11 cellular contexts compared by ENCODE assay signal in the genomic region with DNA sequence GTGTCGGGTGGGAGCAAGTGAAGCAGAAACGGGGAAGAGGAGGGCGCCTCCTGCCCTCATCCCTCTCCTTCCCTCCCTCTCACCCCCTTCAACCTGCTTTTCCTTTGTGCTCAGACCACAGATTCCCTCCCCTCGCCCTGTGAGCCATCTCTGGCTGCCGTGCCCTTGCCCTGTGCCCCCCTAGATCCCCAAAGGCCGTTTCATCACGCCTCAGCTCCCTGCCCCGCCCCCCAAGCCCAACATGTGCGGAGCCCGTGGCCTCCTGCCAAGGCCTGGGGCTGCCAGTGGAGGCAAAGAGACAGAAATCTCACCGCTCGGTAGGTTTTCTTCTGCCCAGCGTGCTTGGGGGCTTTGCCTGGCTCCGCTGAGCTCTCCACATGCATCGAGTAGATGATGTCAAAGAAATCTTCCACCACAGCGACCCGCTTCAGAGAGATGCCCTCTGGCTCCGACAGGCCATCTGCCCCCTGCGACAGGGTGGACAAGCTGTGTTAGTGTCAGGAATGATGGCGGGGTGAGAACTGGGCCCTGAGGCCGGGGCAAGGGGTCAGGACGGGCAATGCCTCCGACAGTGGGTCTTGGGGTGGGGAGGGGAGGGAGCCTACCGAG. TPM values are rescaled to one million over a fixed set of nuclear protein-coding genes. Genes with fewer than 3 reads are reported as not detected.
DNase-seq lines count a peak whose midpoint lies in the region; ATAC-seq and TF ChIP-seq lines count a peak whose summit lies in the region.
"Had no signal": no experiment of that assay in that cellular context is flagged by ENCODE, and none has a peak within 500 bp of the region (broad histone marks: within the 10 kb centered on the region; RNA-seq: fewer than 3 reads in every experiment).

No MANE protein-coding gene starts in this region.

- TF ChIP-seq CTCF in CD4-positive, alpha-beta T cell (IDR thresholded peaks at IDR 0.05): no peak
- TF ChIP-seq CTCF in endothelial cell (IDR thresholded peaks at IDR 0.05; ENCODE audit: unreplicated experiment) (no peak), smooth muscle cell (IDR thresholded peaks at IDR 0.05; ENCODE audit: borderline replicate concordance, insufficient read depth, poor library complexity, severe bottlenecking) (no peak)

- peaks cover 5% of the 10 kb centered on the region for H3K4me1 ChIP-seq in smooth muscle cell (ENCODE audit: low read depth)

- H3K79me2 ChIP-seq in smooth muscle cell (ENCODE audit: low read depth): no peaks in the 10 kb centered on the region

- 82% methylated on average over 24 of the region's 24 CpGs for WGBS in smooth muscle cell (ENCODE audit: low lambda C conversion rate)

- peaks cover 8% of the 10 kb centered on the region for H3F3A ChIP-seq in smooth muscle cell (ENCODE audit: low read depth)

- H3K36me3 Mint-ChIP-seq in CD4-positive, alpha-beta T cell (ENCODE audit: low read depth): peaks cover 32% of the 10 kb centered on the region
- H3K36me3 Mint-ChIP-seq in activated naive CD4-positive, alpha-beta T cell treated with anti-CD3 and anti-CD28 coated beads, Interleukin-2, amount 50 U/mL, for 24 hours: no peaks in the 10 kb centered on the region
- no peaks in the 10 kb centered on the region for H3K36me3 Mint-ChIP-seq in endothelial cell (ENCODE audit: low read depth, unreplicated experiment)

- H3K4me2 ChIP-seq in smooth muscle cell: no peak overlapping the region

- CTCF ChIA-PET in CD4-positive, alpha-beta T cell (lab: Charles Lee): interaction anchor here (1.1 to 3.1 kb wide), 4 partner anchors 9 to 125 kb away, joined by 3 to 14 read pairs (median 3); no protein-coding TSS in a partner anchor

- no peak overlapping the region for H2AFZ ChIP-seq in smooth muscle cell (ENCODE audit: low read depth)

- DNase-seq in CD4-positive, alpha-beta T cell: no peak
- peak; percentile 81 for DNase-seq in DMS79 (lab: John Stamatoyannopoulos, UW)
- DNase-seq in midbrain (lab: John Stamatoyannopoulos, UW): peak; percentile 24
- no peak for DNase-seq in KG1 (lab: John Stamatoyannopoulos, UW)
- DNase-seq in endothelial cell (ENCODE audit: low spot score): no peak
- DNase-seq in smooth muscle cell (lab: John Stamatoyannopoulos, UW; ENCODE audit: unreplicated experiment): no peak
- DNase-seq: H9, mesenchymal stem cell, MV-4-11 had no signal

- no peaks in the 10 kb centered on the region for H3K36me3 ChIP-seq in smooth muscle cell (ENCODE audit: low read depth)

- peak overlapping the region; percentile 99 for H3K27ac Mint-ChIP-seq in CD4-positive, alpha-beta T cell
- peak overlapping the region; percentile 82 for H3K27ac Mint-ChIP-seq in activated naive CD4-positive, alpha-beta T cell treated with anti-CD3 and anti-CD28 coated beads, Interleukin-2, amount 50 U/mL, for 24 hours
- H3K27ac Mint-ChIP-seq in endothelial cell (ENCODE audit: unreplicated experiment): no peak overlapping the region
- H3K27ac Mint-ChIP-seq: H9 had no signal

- no peaks in the 10 kb centered on the region for H3K9me3 Mint-ChIP-seq in CD4-positive, alpha-beta T cell
- no peaks in the 10 kb centered on the region for H3K9me3 Mint-ChIP-seq in activated naive CD4-positive, alpha-beta T cell treated with anti-CD3 and anti-CD28 coated beads, Interleukin-2, amount 50 U/mL, for 24 hours
- no peaks in the 10 kb centered on the region for H3K9me3 Mint-ChIP-seq in endothelial cell (ENCODE audit: unreplicated experiment)
- H3K9me3 Mint-ChIP-seq: H9 had no signal

- H3K4me1 Mint-ChIP-seq in CD4-positive, alpha-beta T cell (ENCODE audit: low read depth): peaks cover 88% of the 10 kb centered on the region
- H3K4me1 Mint-ChIP-seq in activated naive CD4-positive, alpha-beta T cell treated with anti-CD3 and anti-CD28 coated beads, Interleukin-2, amount 50 U/mL, for 24 hours: peaks cover 94% of the 10 kb centered on the region
- peaks cover 12% of the 10 kb centered on the region for H3K4me1 Mint-ChIP-seq in endothelial cell (ENCODE audit: unreplicated experiment)

- H3K27ac ChIP-seq in CD4-positive, alpha-beta T cell (ENCODE audit: low read depth, low read length): peak overlapping the region; percentile 72
- no peak overlapping the region for H3K27ac ChIP-seq in smooth muscle cell (ENCODE audit: low read depth)

- intact Hi-C loops in CD4-positive, alpha-beta T cell (cut with DNase I, micrococcal nuclease): loop anchor here in 1 of 2 experiments (10.0 kb wide), 1 partner anchor 247 kb away; no protein-coding TSS in a partner anchor

- H3K9ac ChIP-seq in smooth muscle cell (ENCODE audit: low read depth): no peak overlapping the region

- POLR2A ChIA-PET in CD4-positive, alpha-beta T cell (lab: Charles Lee): interaction anchor here (0.8 to 9.6 kb wide), 6 partner anchors 10 to 53 kb away, joined by 3 to 314 read pairs (median 4); no protein-coding TSS in a partner anchor

- peak overlapping the region; percentile 68 for H3K4me3 Mint-ChIP-seq in CD4-positive, alpha-beta T cell
- H3K4me3 Mint-ChIP-seq in activated naive CD4-positive, alpha-beta T cell treated with anti-CD3 and anti-CD28 coated beads, Interleukin-2, amount 50 U/mL, for 24 hours: peak overlapping the region; percentile 9
- no peak overlapping the region for H3K4me3 Mint-ChIP-seq in endothelial cell (ENCODE audit: unreplicated experiment)

- H3K9me3 ChIP-seq in CD4-positive, alpha-beta T cell (ENCODE audit: control insufficient read depth, low read length): no peaks in the 10 kb centered on the region
- H3K9me3 ChIP-seq in smooth muscle cell (replicated peaks; ENCODE audit: low read depth): no peaks in the 10 kb centered on the region

- peaks cover 5% of the 10 kb centered on the region for H4K20me1 ChIP-seq in smooth muscle cell (ENCODE audit: low read depth)

- no peaks in the 10 kb centered on the region for H3K27me3 Mint-ChIP-seq in CD4-positive, alpha-beta T cell
- no peaks in the 10 kb centered on the region for H3K27me3 Mint-ChIP-seq in activated naive CD4-positive, alpha-beta T cell treated with anti-CD3 and anti-CD28 coated beads, Interleukin-2, amount 50 U/mL, for 24 hours
- no peaks in the 10 kb centered on the region for H3K27me3 Mint-ChIP-seq in endothelial cell (ENCODE audit: unreplicated experiment)

- no peak for ATAC-seq in CD4-positive, alpha-beta T cell (ENCODE audit: poor library complexity)

- H3K27me3 ChIP-seq in CD4-positive, alpha-beta T cell (ENCODE audit: control insufficient read depth, insufficient read depth, low read length): no peaks in the 10 kb centered on the region
- H3K27me3 ChIP-seq in smooth muscle cell (ENCODE audit: low read depth): no peaks in the 10 kb centered on the region

- no peak overlapping the region for H3K4me3 ChIP-seq in smooth muscle cell
- H3K4me3 ChIP-seq: skin epidermis had no signal

RNA-seq across cellular contexts. Expression of gene NOL4L, which starts 57.6 kb away (rescaled TPM):
- 10 to 100 TPM; 53.1 to 55.6 TPM for total RNA-seq in CD4-positive, alpha-beta T cell
- 150 TPM for total RNA-seq in endothelial cell (ENCODE audit: unreplicated experiment)
- 26.0 and 26.6 TPM in 2 replicates for total RNA-seq in smooth muscle cell
- 26.2 and 28.7 TPM in 2 replicates for polyA plus RNA-seq in smooth muscle cell

Comparison
In these comparisons a context has a peak if more than half of its experiments do, and no peak if none do; other contexts are left out.
1. DNase-seq: peak in DMS79 (single experiment) and midbrain (single experiment); none in CD4-positive, alpha-beta T cell (0 of 10), KG1 (single experiment), endothelial cell (single experiment) and smooth muscle cell (single experiment).